9 cellular contexts compared by ENCODE assay signal in genomic region chr4:25859429-25860148, GRCh38.
A peak's percentile ranks its signal among the peaks of the same experiment; 100 is the strongest.
DNase-seq lines count a peak whose midpoint lies in the region; ATAC-seq, FAIRE-seq and TF ChIP-seq lines count a peak whose summit lies in the region.
"Had no signal": no experiment of that assay in that cellular context is flagged by ENCODE, and none has a peak within 500 bp of the region (broad histone marks: within the 10 kb centered on the region; RNA-seq: fewer than 3 reads in every experiment).

No MANE protein-coding gene starts in this region.

- POLR2A ChIA-PET in RWPE1 (lab: Yijun Ruan, JAX; ENCODE audit: low non-redundant PET), result no interaction called here

- TF ChIP-seq CTCF in RWPE1 (conservative IDR thresholded peaks at IDR 0.05; ENCODE audit: low read depth), result no peak

- CTCF ChIA-PET in RWPE1 (lab: Yijun Ruan, JAX), result no interaction called here

- no peaks in the 10 kb centered on the region for H3K9me3 Mint-ChIP-seq in effector memory CD8-positive, alpha-beta T cell

- ATAC-seq in GM21825 (IDR thresholded peaks at IDR 0.05; ENCODE audit: unreplicated experiment), result peak; percentile 45
- ATAC-seq in effector memory CD8-positive, alpha-beta T cell (replicated peaks), result peak; percentile 75

- peak overlapping the region; percentile 95 to 99 for H3K4me3 Mint-ChIP-seq in effector memory CD8-positive, alpha-beta T cell

- DNase-seq in SKM-1 treated with dmso at 0.1 percent for 144 hours (lab: John Stamatoyannopoulos, UW; ENCODE audit: unreplicated experiment), result peak; percentile 35
- no peak for DNase-seq in SKM-1 (lab: John Stamatoyannopoulos, UW; ENCODE audit: unreplicated experiment)
- DNase-seq in NOMO-1 (lab: John Stamatoyannopoulos, UW; ENCODE audit: unreplicated experiment in 2 of 2), result peak; percentile 57 to 82
- peak; percentile 39 to 49 (median 41) for DNase-seq in effector memory CD8-positive, alpha-beta T cell
- DNase-seq in RWPE1 (ENCODE audit: low spot score), result no peak
- DNase-seq in urothelium cell line (ENCODE audit: low spot score), result no peak
- no peak for DNase-seq in NCI-H446 treated with DMSO at 0.1 percent for 48 hours (lab: John Stamatoyannopoulos, UW)

- H3K27ac Mint-ChIP-seq in effector memory CD8-positive, alpha-beta T cell, result peak overlapping the region; percentile 94 to 95

- peaks cover 18% of the 10 kb centered on the region for H3K36me3 Mint-ChIP-seq in effector memory CD8-positive, alpha-beta T cell (ENCODE audit: insufficient read depth)

- FAIRE-seq in urothelium cell line (lab: Jason Lieb, UNC), result no peak

- no peaks in the 10 kb centered on the region for H3K27me3 Mint-ChIP-seq in effector memory CD8-positive, alpha-beta T cell

- no peak overlapping the region for H3K27ac ChIP-seq in RWPE1
- H3K27ac ChIP-seq: VCaP had no signal

- H3K4me1 Mint-ChIP-seq in effector memory CD8-positive, alpha-beta T cell (ENCODE audit: low read depth in 2 of 2), result peaks cover 45 to 70% of the 10 kb centered on the region in 2 donors

Comparison
In these comparisons a context has a peak if more than half of its experiments do, and no peak if none do; other contexts are left out.
1. DNase-seq: peak in SKM-1 treated with dmso at 0.1 percent for 144 hours (single experiment), NOMO-1 (2 of 2) and effector memory CD8-positive, alpha-beta T cell (3 of 3); none in SKM-1 (single experiment), RWPE1 (single experiment), urothelium cell line (single experiment) and NCI-H446 treated with DMSO at 0.1 percent for 48 hours (single experiment).